Comparison of ENCODE assay signal across 15 cellular contexts in the genomic region with DNA sequence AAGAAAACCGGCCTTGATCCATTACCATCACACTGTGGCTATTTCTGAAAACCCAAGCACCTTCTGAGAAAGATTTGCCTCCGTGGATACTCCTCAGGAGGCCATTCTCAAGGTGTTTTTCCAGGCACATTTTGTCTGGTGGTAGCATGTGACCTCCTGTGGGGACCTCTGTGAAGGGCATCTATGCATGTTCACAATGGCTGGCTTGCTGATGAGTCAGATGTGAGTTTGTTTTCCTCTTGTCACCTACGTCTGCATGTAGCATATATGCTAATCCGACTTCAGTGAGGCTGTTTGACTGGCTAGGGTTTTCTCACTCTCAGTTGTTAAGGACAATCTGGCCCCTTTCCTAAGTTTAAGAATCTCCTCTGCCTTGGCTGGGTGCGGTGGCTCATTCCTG. TPM values are rescaled to one million over a fixed set of nuclear protein-coding genes. Genes with fewer than 3 reads are reported as not detected.
A peak's percentile ranks its signal among the peaks of the same experiment; 100 is the strongest.
DNase-seq lines count a peak whose midpoint lies in the region; ATAC-seq, FAIRE-seq and TF ChIP-seq lines count a peak whose summit lies in the region.
"Not testable (repeated sequence)": the region's sequence is repeated elsewhere in the genome, so short reads cannot be mapped to it uniquely, and the experiment has no call there.
"Had no signal": no experiment of that assay in that cellular context is flagged by ENCODE, and none has a peak within 500 bp of the region (broad histone marks: within the 10 kb centered on the region; RNA-seq: fewer than 3 reads in every experiment).

No MANE protein-coding gene starts in this region.

- not testable (repeated sequence) for TF ChIP-seq RAD21 in GM12878 (IDR thresholded peaks at IDR 0.05; ENCODE audit: insufficient read depth, low read depth, low read length)

- POLR2A ChIA-PET in GM12878 (lab: Charles Lee): not testable (repeated sequence)

- CTCF ChIA-PET in activated CD8-positive, alpha-beta memory T cell treated with anti-CD3 and anti-CD28 coated beads, Interleukin-2, amount 10 ng/mL, durations not matched to agents 7 days and 5 days (lab: Charles Lee); GM12878 (lab: Yijun Ruan, JAX): not testable (repeated sequence)

- peak; percentile 41 for FAIRE-seq in GM12878 (lab: Jason Lieb, UNC)
- peak; percentile 46 for FAIRE-seq in keratinocyte (lab: Jason Lieb, UNC)

- not testable (repeated sequence) for H3K9ac ChIP-seq in HUES48 (ENCODE audit: low read depth, low read length); GM12878 (ENCODE audit: control insufficient read depth, insufficient read depth, low read length); endodermal cell (ENCODE audit: extremely low read depth, low read length, poor library complexity, severe bottlenecking); keratinocyte (ENCODE audit: control insufficient read depth, extremely low read depth, insufficient read depth, low read length)

- dilution Hi-C loops in keratinocyte (cut with MboI; ENCODE audit: extremely low pct_ligation_motif_present, low sequenced_read_pairs): not testable (repeated sequence)

- H3K36me3 Mint-ChIP-seq in activated CD8-positive, alpha-beta memory T cell treated with anti-CD3 and anti-CD28 coated beads, Interleukin-2, amount 10 ng/mL, durations not matched to agents 7 days and 5 days: peaks cover 60% of the 10 kb centered on the region
- peaks cover 23 to 28% of the 10 kb centered on the region in 2 donors for H3K36me3 Mint-ChIP-seq in activated naive CD4-positive, alpha-beta T cell treated with anti-CD3 and anti-CD28 coated beads, Interleukin-2, amount 50 U/mL, for 72 hours
- H3K36me3 Mint-ChIP-seq in endodermal cell (ENCODE audit: low read depth): peaks cover 74% of the 10 kb centered on the region
- H3K36me3 Mint-ChIP-seq in stimulated activated effector memory CD8-positive, alpha-beta T cell treated with anti-CD3 and anti-CD28 coated beads, Interleukin-12 subunit alpha, Interleukin-12 subunit beta, amount 100 ng/mL, for 72 hours: peaks cover 100% of the 10 kb centered on the region

- peaks cover 80% of the 10 kb centered on the region for H3K36me3 ChIP-seq in HUES48 (ENCODE audit: control insufficient read depth, insufficient read depth, low read length)
- peaks cover 14 to 31% of the 10 kb centered on the region in 2 experiments for H3K36me3 ChIP-seq in GM12878 (ENCODE audit: control insufficient read depth in 2 of 2, insufficient read depth in 2 of 2, low read length in 1 of 2)
- peaks cover 76% of the 10 kb centered on the region for H3K36me3 ChIP-seq in endodermal cell (ENCODE audit: control insufficient read depth, insufficient read depth, low read length)
- H3K36me3 ChIP-seq in keratinocyte (ENCODE audit: control insufficient read depth in 2 of 2, extremely low read depth in 1 of 2, insufficient read depth in 2 of 2, low read length in 2 of 2): peaks cover 40 to 49% of the 10 kb centered on the region in 2 experiments

- not testable (repeated sequence) for TF ChIP-seq CTCF in GM12878 (IDR thresholded peaks at IDR 0.05 in 2 of 3, conservative IDR thresholded peaks at IDR 0.05 in 1 of 3; ENCODE audit: control insufficient read depth in 2 of 3, extremely low read depth in 1 of 3, insufficient read depth in 1 of 3, low read depth in 3 of 3, low read length in 3 of 3); endodermal cell (conservative IDR thresholded peaks at IDR 0.05); keratinocyte (optimal IDR thresholded peaks at IDR 0.05 in 1 of 3, IDR thresholded peaks at IDR 0.05 in 1 of 3, conservative IDR thresholded peaks at IDR 0.05 in 1 of 3; ENCODE audit: extremely low read depth in 1 of 3, insufficient read depth in 2 of 3, low read length in 3 of 3)

- SMC1A ChIA-PET in GM12878 (lab: Charles Lee; ENCODE audit: uncharacterized antibody, unreplicated experiment): not testable (repeated sequence)

- in situ Hi-C loops in GM12878 (cut with MboI): not testable (repeated sequence)

- H3K4me1 Mint-ChIP-seq in activated CD8-positive, alpha-beta memory T cell treated with anti-CD3 and anti-CD28 coated beads, Interleukin-2, amount 10 ng/mL, durations not matched to agents 7 days and 5 days: peaks cover 13% of the 10 kb centered on the region
- peaks cover 11% of the 10 kb centered on the region for H3K4me1 Mint-ChIP-seq in endodermal cell
- peaks cover 19% of the 10 kb centered on the region for H3K4me1 Mint-ChIP-seq in stimulated activated effector memory CD8-positive, alpha-beta T cell treated with anti-CD3 and anti-CD28 coated beads, Interleukin-12 subunit alpha, Interleukin-12 subunit beta, amount 100 ng/mL, for 72 hours

- H3K79me2 ChIP-seq in GM12878 (ENCODE audit: control insufficient read depth, insufficient read depth, low read length); keratinocyte (ENCODE audit: control insufficient read depth, insufficient read depth, low read length): not testable (repeated sequence)

- not testable (repeated sequence) for H4K20me1 ChIP-seq in GM12878 (ENCODE audit: control insufficient read depth, insufficient read depth); keratinocyte (ENCODE audit: control insufficient read depth, extremely low read depth, insufficient read depth, low read length)

- H2AFZ ChIP-seq in GM12878 (ENCODE audit: control insufficient read depth, low read depth, low read length); keratinocyte (ENCODE audit: control insufficient read depth, low read length): not testable (repeated sequence)

- H3K27me3 Mint-ChIP-seq in activated CD8-positive, alpha-beta memory T cell treated with anti-CD3 and anti-CD28 coated beads, Interleukin-2, amount 10 ng/mL, durations not matched to agents 7 days and 5 days; endodermal cell (ENCODE audit: insufficient read depth): not testable (repeated sequence)

- H3K27ac ChIP-seq in HUES48 (ENCODE audit: low read depth, low read length): peak overlapping the region; percentile 80
- not testable (repeated sequence) for H3K27ac ChIP-seq in GM12878 (ENCODE audit: control insufficient read depth, insufficient read depth); endodermal cell (ENCODE audit: low read depth, low read length); keratinocyte (ENCODE audit: control insufficient read depth, insufficient read depth, low read length)

- not testable (repeated sequence) for H3K9me3 Mint-ChIP-seq in activated CD8-positive, alpha-beta memory T cell treated with anti-CD3 and anti-CD28 coated beads, Interleukin-2, amount 10 ng/mL, durations not matched to agents 7 days and 5 days (ENCODE audit: low read depth); activated naive CD4-positive, alpha-beta T cell treated with anti-CD3 and anti-CD28 coated beads, Interleukin-2, amount 50 U/mL, for 72 hours; endodermal cell; stimulated activated effector memory CD8-positive, alpha-beta T cell treated with anti-CD3 and anti-CD28 coated beads, Interleukin-12 subunit alpha, Interleukin-12 subunit beta, amount 100 ng/mL, for 72 hours

- RAD21 ChIA-PET in GM12878 (lab: Charles Lee; ENCODE audit: unreplicated experiment): not testable (repeated sequence)

- not testable (repeated sequence) for DNase-seq in activated CD8-positive, alpha-beta memory T cell treated with anti-CD3 and anti-CD28 coated beads, Interleukin-2, amount 10 ng/mL, durations not matched to agents 7 days and 5 days; activated naive CD4-positive, alpha-beta T cell treated with anti-CD3 and anti-CD28 coated beads, Interleukin-2, amount 50 U/mL, for 72 hours (ENCODE audit: low spot score in 2 of 2); GM12878 (ENCODE audit: low read depth, low spot score); keratinocyte (ENCODE audit: low read depth, low spot score); stimulated activated effector memory CD8-positive, alpha-beta T cell treated with anti-CD3 and anti-CD28 coated beads, Interleukin-12 subunit alpha, Interleukin-12 subunit beta, amount 100 ng/mL, for 72 hours (ENCODE audit: low spot score in 2 of 2)
- DNase-seq in endodermal cell: peak; percentile 79

- not testable (repeated sequence) for H3K4me3 ChIP-seq in HUES48 (ENCODE audit: low read depth, low read length); GM12878; endodermal cell (ENCODE audit: low read length); keratinocyte (ENCODE audit: control insufficient read depth in 2 of 3, extremely low read depth in 1 of 3, insufficient read depth in 2 of 3, low read depth in 1 of 3, low read length in 3 of 3)

- H3K4me1 ChIP-seq in HUES48 (ENCODE audit: control insufficient read depth, insufficient read depth, low read length); GM12878 (ENCODE audit: control insufficient read depth, insufficient read depth, low read length); endodermal cell (ENCODE audit: control insufficient read depth, insufficient read depth, low read length); keratinocyte (ENCODE audit: control insufficient read depth, extremely low read depth, insufficient read depth, low read length): not testable (repeated sequence)

- WGBS in GM12878 (ENCODE audit: insufficient coverage, insufficient replicate concordance, low lambda C conversion rate, missing lambda C conversion rate): 74% methylated on average over 5 of the region's 5 CpGs
- 60 to 76% methylated on average over 2 to 5 of the region's 5 CpGs for WGBS in endodermal cell (ENCODE audit: insufficient coverage in 1 of 2, insufficient read length in 1 of 2), 2 experiments

- ATAC-seq in activated CD8-positive, alpha-beta memory T cell treated with anti-CD3 and anti-CD28 coated beads, Interleukin-2, amount 10 ng/mL, durations not matched to agents 7 days and 5 days; GM12878; stimulated activated effector memory CD8-positive, alpha-beta T cell treated with anti-CD3 and anti-CD28 coated beads, Interleukin-12 subunit alpha, Interleukin-12 subunit beta, amount 100 ng/mL, for 72 hours: not testable (repeated sequence)
- ATAC-seq in activated naive CD4-positive, alpha-beta T cell treated with anti-CD3 and anti-CD28 coated beads, Interleukin-2, amount 50 U/mL, for 72 hours: peak; percentile 31 to 38

- H3K4me2 ChIP-seq in GM12878 (ENCODE audit: control insufficient read depth, insufficient read depth); keratinocyte (ENCODE audit: control insufficient read depth, extremely low read depth, insufficient read depth, low read depth, low read length): not testable (repeated sequence)

- TF ChIP-seq POLR2A in GM12878 (IDR thresholded peaks at IDR 0.05; ENCODE audit: low read depth, low read length): not testable (repeated sequence)

- peak overlapping the region; percentile 25 for H3K27ac Mint-ChIP-seq in activated CD8-positive, alpha-beta memory T cell treated with anti-CD3 and anti-CD28 coated beads, Interleukin-2, amount 10 ng/mL, durations not matched to agents 7 days and 5 days
- peak overlapping the region in 1 of 2 donors; percentile 32 for H3K27ac Mint-ChIP-seq in activated naive CD4-positive, alpha-beta T cell treated with anti-CD3 and anti-CD28 coated beads, Interleukin-2, amount 50 U/mL, for 72 hours
- H3K27ac Mint-ChIP-seq in endodermal cell: peak overlapping the region; percentile 40
- peak overlapping the region; percentile 61 for H3K27ac Mint-ChIP-seq in stimulated activated effector memory CD8-positive, alpha-beta T cell treated with anti-CD3 and anti-CD28 coated beads, Interleukin-12 subunit alpha, Interleukin-12 subunit beta, amount 100 ng/mL, for 72 hours

- not testable (repeated sequence) for BruUV-seq in GM12878 (replicated peaks; lab: Mats Ljungman, UMichigan)

- intact Hi-C loops in GM12878 (cut with micrococcal nuclease; ENCODE audit: unreplicated experiment): not testable (repeated sequence)

- not testable (repeated sequence) for H3K9me1 ChIP-seq in keratinocyte (ENCODE audit: control insufficient read depth, extremely low read depth, insufficient read depth, low read length)

- H3K4me3 Mint-ChIP-seq in activated CD8-positive, alpha-beta memory T cell treated with anti-CD3 and anti-CD28 coated beads, Interleukin-2, amount 10 ng/mL, durations not matched to agents 7 days and 5 days; endodermal cell; stimulated activated effector memory CD8-positive, alpha-beta T cell treated with anti-CD3 and anti-CD28 coated beads, Interleukin-12 subunit alpha, Interleukin-12 subunit beta, amount 100 ng/mL, for 72 hours: not testable (repeated sequence)

- H3K9me3 ChIP-seq in HUES48 (ENCODE audit: control insufficient read depth, insufficient read depth, low read length); GM12878 (replicated peaks; ENCODE audit: control insufficient read depth, insufficient read depth, low read length); endodermal cell (ENCODE audit: control insufficient read depth, low read length); keratinocyte (ENCODE audit: control insufficient read depth, low read depth, low read length): not testable (repeated sequence)

- not testable (repeated sequence) for H3K27me3 ChIP-seq in HUES48 (ENCODE audit: control insufficient read depth, insufficient read depth, low read length); GM12878 (replicated peaks in 1 of 2; ENCODE audit: control insufficient read depth in 2 of 2, insufficient read depth in 2 of 2, low read length in 1 of 2); endodermal cell (ENCODE audit: control insufficient read depth, insufficient read depth, low read length, poor library complexity, severe bottlenecking); keratinocyte (ENCODE audit: control insufficient read depth, extremely low read depth, insufficient read depth, low read length)

- not testable (repeated sequence) for TF ChIP-seq EP300 in GM12878 (IDR thresholded peaks at IDR 0.05; ENCODE audit: borderline replicate concordance in 1 of 2, control insufficient read depth in 1 of 2, low read depth in 2 of 2, low read length in 2 of 2)

RNA-seq across cellular contexts. Expression of gene MRPL37, which starts 7.9 kb away (rescaled TPM):
- total RNA-seq in activated CD8-positive, alpha-beta memory T cell treated with anti-CD3 and anti-CD28 coated beads, Interleukin-2, amount 10 ng/mL, durations not matched to agents 7 days and 5 days: 100 to 1,000 TPM; 122 to 147 TPM
- total RNA-seq in activated naive CD4-positive, alpha-beta T cell treated with anti-CD3 and anti-CD28 coated beads, Interleukin-2, amount 50 U/mL, for 72 hours: 100 to 1,000 TPM; 169 to 186 TPM
- 36.5 and 36.7 TPM in 2 replicates for total RNA-seq in GM12878 (2013; cell fraction: nucleolus; rRNA removed)
- total RNA-seq in GM12878 (2014; rRNA removed) (170 and 179 TPM in 2 replicates), GM12878 (2014; rRNA removed; fragmentation: Illumina TruSeq; extraction: Trizol) (124 and 130 TPM in 2 replicates), GM12878 (2021) (150 and 158 TPM in 2 replicates), endodermal cell (10 to 100 TPM; 84.5 to 95.8 TPM)
- 68.3 TPM for polyA plus RNA-seq in GM12878 (2011; ENCODE audit: low read depth)
- polyA plus RNA-seq in GM12878 (2011; rRNA removed) (32.9 and 47.8 TPM in 2 replicates), GM12878 (2014; fragmentation: Illumina TruSeq; extraction: Trizol) (184 and 190 TPM in 2 replicates), GM12878 (2014; fragmentation: Nextera tagmentation; extraction: Ambion mirVana) (100 to 1,000 TPM in 1 of 2 experiments, 10 to 100 TPM in 1; 41.4 to 109 TPM), GM12878 (2014; rRNA removed) (166 and 167 TPM in 2 replicates), GM12878 (2016; fragmentation: Nextera tagmentation; extraction: Ambion mirVana) (100 to 1,000 TPM; 194 to 217 TPM), keratinocyte (30.9 to 31.7 TPM (median 31.0 TPM) in 3 replicates)
- 71.1 and 71.4 TPM in 2 replicates for polyA plus RNA-seq in GM12878 (2011; cell fraction: cytosol; rRNA removed)
- polyA plus RNA-seq in GM12878 (2011; cell fraction: nucleus; rRNA removed): 20.1 and 31.6 TPM in 2 replicates
- polyA plus RNA-seq in GM12878 (2012): 99.0 and 109 TPM in 2 replicates
- polyA minus RNA-seq in GM12878 (2011; rRNA and poly(A)+ RNA removed): 21.4 and 35.8 TPM in 2 replicates
- 15.0 and 16.5 TPM in 2 replicates for polyA minus RNA-seq in GM12878 (2011; cell fraction: cytosol; rRNA and poly(A)+ RNA removed)
- polyA minus RNA-seq in GM12878 (2011; cell fraction: nucleus; rRNA and poly(A)+ RNA removed): 8.8 and 11.5 TPM in 2 replicates
- 87.1 TPM for polyA plus RNA-seq in endodermal cell (2013, experiment 1 of 2)
- polyA plus RNA-seq in endodermal cell (2013, experiment 2 of 2): 77.1 TPM
- 14.8 TPM for polyA plus RNA-seq in keratinocyte (2011; ENCODE audit: low read depth)
- 23.6 and 33.6 TPM in 2 replicates for polyA plus RNA-seq in keratinocyte (2011; cell fraction: cytosol; rRNA removed)
- 11.9 and 19.0 TPM in 2 replicates for polyA plus RNA-seq in keratinocyte (2011; cell fraction: nucleus; rRNA removed)
- polyA plus RNA-seq in keratinocyte (2012; ENCODE audit: low replicate concordance): 82.8 and 94.6 TPM in 2 replicates
- polyA minus RNA-seq in keratinocyte: 24.4 to 43.2 TPM (median 24.8 TPM) in 3 replicates
- polyA minus RNA-seq in keratinocyte (2011; cell fraction: cytosol; rRNA and poly(A)+ RNA removed): 18.8 TPM
- polyA minus RNA-seq in keratinocyte (2011; cell fraction: nucleus; rRNA and poly(A)+ RNA removed): 5.7 and 5.8 TPM in 2 replicates

RNA-seq across cellular contexts. Expression of gene CYB5RL, which starts 8.1 kb away (rescaled TPM):
- 10 to 100 TPM; 14.5 to 17.0 TPM for total RNA-seq in activated CD8-positive, alpha-beta memory T cell treated with anti-CD3 and anti-CD28 coated beads, Interleukin-2, amount 10 ng/mL, durations not matched to agents 7 days and 5 days
- total RNA-seq in activated naive CD4-positive, alpha-beta T cell treated with anti-CD3 and anti-CD28 coated beads, Interleukin-2, amount 50 U/mL, for 72 hours: 10 to 100 TPM; 11.7 to 12.1 TPM
- 25.4 and 31.7 TPM in 2 replicates for total RNA-seq in GM12878 (2013; cell fraction: nucleolus; rRNA removed)
- total RNA-seq in GM12878 (2014; rRNA removed) (6.3 and 7.5 TPM in 2 replicates), GM12878 (2014; rRNA removed; fragmentation: Illumina TruSeq; extraction: Trizol) (5.9 and 6.8 TPM in 2 replicates), GM12878 (2021) (8.7 and 11.2 TPM in 2 replicates), endodermal cell (10 to 100 TPM in 1 of 2 donors, 1 to 10 TPM in 1; 8.2 to 11.0 TPM)
- 3.0 TPM for polyA plus RNA-seq in GM12878 (2011; ENCODE audit: low read depth)
- polyA plus RNA-seq in GM12878 (2011; rRNA removed) (5.5 and 7.2 TPM in 2 replicates), GM12878 (2014; fragmentation: Illumina TruSeq; extraction: Trizol) (6.2 and 8.6 TPM in 2 replicates), GM12878 (2014; fragmentation: Nextera tagmentation; extraction: Ambion mirVana) (1 to 10 TPM; 3.1 to 5.0 TPM), GM12878 (2014; rRNA removed) (7.0 and 7.2 TPM in 2 replicates), GM12878 (2016; fragmentation: Nextera tagmentation; extraction: Ambion mirVana) (1 to 10 TPM; 7.0 to 8.0 TPM), keratinocyte (0.67 to 1.3 TPM (median 0.73 TPM) in 3 replicates)
- 9.4 and 9.7 TPM in 2 replicates for polyA plus RNA-seq in GM12878 (2011; cell fraction: cytosol; rRNA removed)
- polyA plus RNA-seq in GM12878 (2011; cell fraction: nucleus; rRNA removed): 13.1 and 14.8 TPM in 2 replicates
- 4.0 and 4.1 TPM in 2 replicates for polyA plus RNA-seq in GM12878 (2012)
- polyA minus RNA-seq in GM12878 (2011; rRNA and poly(A)+ RNA removed): 6.8 and 12.3 TPM in 2 replicates
- polyA minus RNA-seq in GM12878 (2011; cell fraction: cytosol; rRNA and poly(A)+ RNA removed): 2.3 and 2.9 TPM in 2 replicates
- 5.2 and 8.3 TPM in 2 replicates for polyA minus RNA-seq in GM12878 (2011; cell fraction: nucleus; rRNA and poly(A)+ RNA removed)
- polyA plus RNA-seq in endodermal cell (2013, experiment 1 of 2): 13.3 TPM
- 12.0 TPM for polyA plus RNA-seq in endodermal cell (2013, experiment 2 of 2)
- 0.29 TPM for polyA plus RNA-seq in keratinocyte (2011; ENCODE audit: low read depth)
- polyA plus RNA-seq in keratinocyte (2011; cell fraction: cytosol; rRNA removed): 0.62 and 0.75 TPM in 2 replicates
- polyA plus RNA-seq in keratinocyte (2011; cell fraction: nucleus; rRNA removed): 0.92 and 1.0 TPM in 2 replicates
- 0.99 and 1.1 TPM in 2 replicates for polyA plus RNA-seq in keratinocyte (2012; ENCODE audit: low replicate concordance)
- 1.1 to 2.1 TPM (median 1.5 TPM) in 3 replicates for polyA minus RNA-seq in keratinocyte
- not detected for polyA minus RNA-seq in keratinocyte (2011; cell fraction: cytosol; rRNA and poly(A)+ RNA removed)
- polyA minus RNA-seq in keratinocyte (2011; cell fraction: nucleus; rRNA and poly(A)+ RNA removed): 0.21 and 0.39 TPM in 2 replicates

RNA-seq across cellular contexts. Expression of gene CDCP2, which starts 55.1 kb away (rescaled TPM):
- under 1 TPM in 1 of 2 experiments, not detected in 1; 0.09 TPM for total RNA-seq in activated CD8-positive, alpha-beta memory T cell treated with anti-CD3 and anti-CD28 coated beads, Interleukin-2, amount 10 ng/mL, durations not matched to agents 7 days and 5 days
- total RNA-seq in activated naive CD4-positive, alpha-beta T cell treated with anti-CD3 and anti-CD28 coated beads, Interleukin-2, amount 50 U/mL, for 72 hours: under 1 TPM; 0.11 to 0.14 TPM
- 0.44 and 0.52 TPM in 2 replicates for total RNA-seq in GM12878 (2013; cell fraction: nucleolus; rRNA removed)
- 0.06 TPM in 1 of 2 replicates, not detected in the other for total RNA-seq in GM12878 (2014; rRNA removed)
- total RNA-seq in GM12878 (2014; rRNA removed; fragmentation: Illumina TruSeq; extraction: Trizol): not detected in 2 replicates
- not detected in 2 replicates for total RNA-seq in GM12878 (2021)
- not detected for polyA plus RNA-seq in GM12878 (2011; ENCODE audit: low read depth)
- polyA plus RNA-seq in GM12878 (2011; rRNA removed): not detected in 2 replicates
- not detected in 2 replicates for polyA plus RNA-seq in GM12878 (2011; cell fraction: cytosol; rRNA removed)
- polyA plus RNA-seq in GM12878 (2011; cell fraction: nucleus; rRNA removed): not detected in 2 replicates
- not detected in 2 replicates for polyA plus RNA-seq in GM12878 (2012)
- polyA plus RNA-seq in GM12878 (2014; fragmentation: Illumina TruSeq; extraction: Trizol): not detected in 2 replicates
- polyA plus RNA-seq in GM12878 (2014; fragmentation: Nextera tagmentation; extraction: Ambion mirVana): not detected
- not detected in 2 replicates for polyA plus RNA-seq in GM12878 (2014; rRNA removed)
- not detected for polyA plus RNA-seq in GM12878 (2016; fragmentation: Nextera tagmentation; extraction: Ambion mirVana)
- not detected in 2 replicates for polyA minus RNA-seq in GM12878 (2011; rRNA and poly(A)+ RNA removed)
- polyA minus RNA-seq in GM12878 (2011; cell fraction: cytosol; rRNA and poly(A)+ RNA removed): not detected in 2 replicates
- not detected in 2 replicates for polyA minus RNA-seq in GM12878 (2011; cell fraction: nucleus; rRNA and poly(A)+ RNA removed)
- not detected for total RNA-seq in endodermal cell
- not detected for polyA plus RNA-seq in endodermal cell (2013, experiment 1 of 2)
- not detected for polyA plus RNA-seq in endodermal cell (2013, experiment 2 of 2)
- not detected in 3 replicates for polyA plus RNA-seq in keratinocyte
- not detected for polyA plus RNA-seq in keratinocyte (2011; ENCODE audit: low read depth)
- not detected in 2 replicates for polyA plus RNA-seq in keratinocyte (2011; cell fraction: cytosol; rRNA removed)
- polyA plus RNA-seq in keratinocyte (2011; cell fraction: nucleus; rRNA removed): not detected in 2 replicates
- not detected in 2 replicates for polyA plus RNA-seq in keratinocyte (2012; ENCODE audit: low replicate concordance)
- not detected in 3 replicates for polyA minus RNA-seq in keratinocyte
- not detected for polyA minus RNA-seq in keratinocyte (2011; cell fraction: cytosol; rRNA and poly(A)+ RNA removed)
- not detected in 2 replicates for polyA minus RNA-seq in keratinocyte (2011; cell fraction: nucleus; rRNA and poly(A)+ RNA removed)
- total RNA-seq: A172, A673, Calu3, GM23338, H4, H9 had no signal
- polyA plus RNA-seq: BJ; CD4-positive, alpha-beta memory T cell; GM23338 had no signal
